In genomic region chrX:9339603-9340569, GRCh38 we compare ENCODE assay signal across 8 cellular contexts.
DNase-seq lines count a peak whose midpoint lies in the region; ATAC-seq and TF ChIP-seq lines count a peak whose summit lies in the region.

No MANE protein-coding gene starts in this region.

- H3K27me3 ChIP-seq in ACC112 (ENCODE audit: insufficient read depth, low read length): no peaks in the 10 kb centered on the region
- no peaks in the 10 kb centered on the region for H3K27me3 ChIP-seq in HL-60 (ENCODE audit: insufficient read depth, poor library complexity, severe bottlenecking)
- H3K27me3 ChIP-seq in mucosa of rectum (ENCODE audit: control insufficient read depth in 2 of 2, insufficient read depth in 2 of 2, low read length in 2 of 2): no peaks in the 10 kb centered on the region

- H3K27ac ChIP-seq in ACC112 (ENCODE audit: low read depth, low read length) (0 out of 2 replicates have a peak overlapping the region, but pooled peaks have one; percentile 90), HL-60 (replicated peaks) (peak overlapping the region; percentile 95), mucosa of rectum (ENCODE audit: low read depth in 2 of 2, low read length in 2 of 2) (peak overlapping the region; percentile 41 to 82)

- H2AFZ ChIP-seq in ACC112 (ENCODE audit: low read length, unreplicated experiment): no peak overlapping the region

- no peaks in the 10 kb centered on the region for H3K79me2 ChIP-seq in ACC112 (ENCODE audit: control insufficient read depth, insufficient read depth, low read length, unreplicated experiment)

- no peaks in the 10 kb centered on the region for H3K36me3 ChIP-seq in ACC112 (ENCODE audit: insufficient read depth, low read length)
- H3K36me3 ChIP-seq in mucosa of rectum (ENCODE audit: control insufficient read depth in 2 of 2, insufficient read depth in 2 of 2, low read length in 2 of 2): no peaks in the 10 kb centered on the region

- H3K4me3 ChIP-seq in ACC112 (ENCODE audit: low read depth, low read length): no peak overlapping the region
- no peak overlapping the region for H3K4me3 ChIP-seq in HL-60 (replicated peaks; ENCODE audit: insufficient read depth, low read length)
- no peak overlapping the region for H3K4me3 ChIP-seq in mucosa of rectum (ENCODE audit: low read length in 2 of 2)

- ATAC-seq in GM18909 (IDR thresholded peaks at IDR 0.05; ENCODE audit: poor library complexity, unreplicated experiment): no peak

- DNase-seq in HL-60 (ENCODE audit: low read depth in 1 of 2, low spot score in 1 of 2): no peak
- DNase-seq in activated effector memory CD4-positive, alpha-beta T cell treated with Interleukin-2 at 50 U/mL for 16 hours: peak; percentile 27
- DNase-seq in A172 (ENCODE audit: low spot score): no peak
- no peak for DNase-seq in GOT3 (lab: John Stamatoyannopoulos, UW)
- no peak for DNase-seq in SKM-1 treated with dmso at 0.1 percent for 144 hours (lab: John Stamatoyannopoulos, UW; ENCODE audit: unreplicated experiment)

- H3K4me1 ChIP-seq in ACC112 (ENCODE audit: control insufficient read depth, insufficient read depth, low read length, unreplicated experiment): peaks cover 26% of the 10 kb centered on the region
- peaks cover 7 to 13% of the 10 kb centered on the region in 2 donors for H3K4me1 ChIP-seq in mucosa of rectum (ENCODE audit: control insufficient read depth in 2 of 2, insufficient read depth in 2 of 2, low read length in 2 of 2)

- H3K9ac ChIP-seq in mucosa of rectum (ENCODE audit: low read depth in 1 of 2, low read length in 2 of 2): no peak overlapping the region

- no peaks in the 10 kb centered on the region for H3K9me3 ChIP-seq in mucosa of rectum (ENCODE audit: control insufficient read depth in 2 of 2, low read length in 2 of 2)

- no peak for TF ChIP-seq CTCF in HL-60 (IDR thresholded peaks at IDR 0.05; ENCODE audit: insufficient read depth, low read length)
